In genomic region chr20:45085289-45085688, GRCh38 we compare ENCODE assay signal across 1 cellular context.
TF ChIP-seq lines count a peak whose summit lies in the region.

No MANE protein-coding gene starts in this region.

TF ChIP-seq in IMR-90, 13 proteins besides CTCF, POLR2A, EP300 and RAD21:
- TF ChIP-seq CHD1 (IDR thresholded peaks at IDR 0.05; ENCODE audit: low read depth, low read length), result no peak
- no peak for TF ChIP-seq USF2 (IDR thresholded peaks at IDR 0.05; ENCODE audit: low read depth, low read length)
- TF ChIP-seq MXI1 (IDR thresholded peaks at IDR 0.05; ENCODE audit: borderline replicate concordance, low read depth, low read length), result no peak
- TF ChIP-seq FOS (IDR thresholded peaks at IDR 0.05; ENCODE audit: low read depth, low read length), result no peak
